Comparison of ENCODE assay signal across 1 cellular context in the genomic region with DNA sequence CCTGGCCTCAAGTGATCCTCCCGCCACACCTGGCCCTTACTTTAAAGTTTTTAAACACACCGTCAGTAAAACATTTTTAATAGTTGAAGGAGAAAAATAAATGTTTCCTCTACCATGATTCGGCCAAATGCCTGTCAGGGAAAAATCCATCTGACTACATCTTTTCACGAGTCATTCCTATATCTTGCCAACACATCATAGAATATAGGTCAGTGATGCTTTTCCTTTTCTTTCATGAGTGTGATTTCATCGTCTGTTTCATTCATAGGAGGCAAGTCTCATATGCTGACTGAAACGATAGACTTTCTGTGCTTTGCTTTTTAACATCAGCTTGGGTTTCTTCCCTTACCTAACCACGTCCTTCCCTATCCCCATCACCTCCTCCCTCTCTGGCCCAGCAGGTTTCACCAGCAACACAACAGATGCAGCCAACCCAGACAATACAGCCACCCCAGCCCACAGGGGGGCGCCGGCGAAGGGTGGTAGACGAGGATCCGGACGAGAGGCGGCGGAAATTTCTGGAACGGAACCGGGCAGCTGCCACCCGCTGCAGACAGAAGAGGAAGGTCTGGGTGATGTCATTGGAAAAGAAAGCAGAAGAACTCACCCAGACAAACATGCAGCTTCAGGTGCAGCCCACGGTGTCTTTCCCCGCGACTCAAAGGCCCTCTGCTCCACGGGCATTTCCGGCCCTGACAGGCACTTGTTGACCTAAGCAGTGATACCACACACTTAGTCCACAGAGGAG.
TF ChIP-seq lines count a peak whose summit lies in the region.

No MANE protein-coding gene starts in this region.

TF ChIP-seq in K562, 482 proteins besides CTCF, POLR2A, EP300 and RAD21 (continued from another document):
- TF ChIP-seq, protein P1, sequence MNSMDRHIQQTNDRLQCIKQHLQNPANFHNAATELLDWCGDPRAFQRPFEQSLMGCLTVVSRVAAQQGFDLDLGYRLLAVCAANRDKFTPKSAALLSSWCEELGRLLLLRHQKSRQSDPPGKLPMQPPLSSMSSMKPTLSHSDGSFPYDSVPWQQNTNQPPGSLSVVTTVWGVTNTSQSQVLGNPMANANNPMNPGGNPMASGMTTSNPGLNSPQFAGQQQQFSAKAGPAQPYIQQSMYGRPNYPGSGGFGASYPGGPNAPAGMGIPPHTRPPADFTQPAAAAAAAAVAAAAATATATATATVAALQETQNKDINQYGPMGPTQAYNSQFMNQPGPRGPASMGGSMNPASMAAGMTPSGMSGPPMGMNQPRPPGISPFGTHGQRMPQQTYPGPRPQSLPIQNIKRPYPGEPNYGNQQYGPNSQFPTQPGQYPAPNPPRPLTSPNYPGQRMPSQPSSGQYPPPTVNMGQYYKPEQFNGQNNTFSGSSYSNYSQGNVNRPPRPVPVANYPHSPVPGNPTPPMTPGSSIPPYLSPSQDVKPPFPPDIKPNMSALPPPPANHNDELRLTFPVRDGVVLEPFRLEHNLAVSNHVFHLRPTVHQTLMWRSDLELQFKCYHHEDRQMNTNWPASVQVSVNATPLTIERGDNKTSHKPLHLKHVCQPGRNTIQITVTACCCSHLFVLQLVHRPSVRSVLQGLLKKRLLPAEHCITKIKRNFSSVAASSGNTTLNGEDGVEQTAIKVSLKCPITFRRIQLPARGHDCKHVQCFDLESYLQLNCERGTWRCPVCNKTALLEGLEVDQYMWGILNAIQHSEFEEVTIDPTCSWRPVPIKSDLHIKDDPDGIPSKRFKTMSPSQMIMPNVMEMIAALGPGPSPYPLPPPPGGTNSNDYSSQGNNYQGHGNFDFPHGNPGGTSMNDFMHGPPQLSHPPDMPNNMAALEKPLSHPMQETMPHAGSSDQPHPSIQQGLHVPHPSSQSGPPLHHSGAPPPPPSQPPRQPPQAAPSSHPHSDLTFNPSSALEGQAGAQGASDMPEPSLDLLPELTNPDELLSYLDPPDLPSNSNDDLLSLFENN (IDR thresholded peaks at IDR 0.05; ENCODE audit: low read depth in 2 of 2, low read length in 2 of 2), result no peak
- TF ChIP-seq KLF1 (tag; IDR thresholded peaks at IDR 0.05), result no peak
